ENCODE assay signal across 7 cellular contexts in genomic region chr4:51885371-51885770, GRCh38. TPM values are rescaled to one million over a fixed set of nuclear protein-coding genes. Genes with fewer than 3 reads are reported as not detected.
DNase-seq lines count a peak whose midpoint lies in the region; TF ChIP-seq lines count a peak whose summit lies in the region.

No MANE protein-coding gene starts in this region.

- no peaks in the 10 kb centered on the region for H3K4me1 ChIP-seq in HAP-1

- in situ Hi-C loops in HAP-1 (cut with MboI; ENCODE audit: low sequenced_read_pairs) (no loop called here), SK-MEL-5 (cut with HindIII; ENCODE audit: low pct_unique_long_range_greater_than_20kb, low sequenced_read_pairs) (no loop called here)

- peaks cover 34% of the 10 kb centered on the region for H3K36me3 ChIP-seq in HAP-1 (replicated peaks)

- DNase-seq in GM12865 (ENCODE audit: low read depth): peak; percentile 24
- peak; percentile 19 to 36 for DNase-seq in HAP-1 (ENCODE audit: low spot score in 2 of 2)
- DNase-seq in SK-MEL-5 (ENCODE audit: low read depth, low spot score): peak; percentile 64
- no peak for DNase-seq in glutamatergic neuron
- DNase-seq in C1 segment of cervical spinal cord (lab: John Stamatoyannopoulos, UW): no peak
- DNase-seq in GM19240 (ENCODE audit: insufficient read length, low spot score): no peak
- DNase-seq in NCI-H2107 (lab: John Stamatoyannopoulos, UW): no peak

- H3K4me1 Mint-ChIP-seq in glutamatergic neuron (ENCODE audit: low read depth, unreplicated experiment): no peaks in the 10 kb centered on the region

- no peaks in the 10 kb centered on the region for H3K36me3 Mint-ChIP-seq in glutamatergic neuron (ENCODE audit: unreplicated experiment)

- H3K4me3 Mint-ChIP-seq in glutamatergic neuron (ENCODE audit: unreplicated experiment): no peak overlapping the region

- H3K27me3 ChIP-seq in HAP-1 (ENCODE audit: low read depth): no peaks in the 10 kb centered on the region

- H3K27me3 Mint-ChIP-seq in glutamatergic neuron (ENCODE audit: unreplicated experiment): no peaks in the 10 kb centered on the region

- H3K4me3 ChIP-seq in GM12865 (ENCODE audit: low read depth, low read length): no peak overlapping the region
- H3K4me3 ChIP-seq in HAP-1: no peak overlapping the region

- H3K9me3 ChIP-seq in HAP-1: no peaks in the 10 kb centered on the region

- no peaks in the 10 kb centered on the region for H3K9me3 Mint-ChIP-seq in glutamatergic neuron (ENCODE audit: unreplicated experiment)

- TF ChIP-seq CTCF in GM12865 (IDR thresholded peaks at IDR 0.05; ENCODE audit: insufficient read depth, low read depth, low read length, missing control alignments) (peak; percentile 46), glutamatergic neuron (IDR thresholded peaks at IDR 0.05; ENCODE audit: partially characterized antibody, unreplicated experiment) (peak; percentile 63)

- no peak overlapping the region for H3K27ac Mint-ChIP-seq in glutamatergic neuron (ENCODE audit: unreplicated experiment)

RNA-seq across cellular contexts. Expression of gene DCUN1D4, which starts 42.4 kb away (rescaled TPM):
- 29.6 and 33.8 TPM in 2 replicates for total RNA-seq in SK-MEL-5 (2014; rRNA removed; shearing (Covaris generic))
- polyA plus RNA-seq in SK-MEL-5 (2015; cell fraction: cytosol; rRNA removed): 9.4 and 15.2 TPM in 2 replicates
- polyA plus RNA-seq in SK-MEL-5 (2015; cell fraction: nucleus; rRNA removed): 190 and 235 TPM in 2 replicates
- total RNA-seq in glutamatergic neuron (ENCODE audit: unreplicated experiment): 86.9 TPM

Comparison
In these comparisons a context has a peak if more than half of its experiments do, and no peak if none do; other contexts are left out.
1. DNase-seq: peak in GM12865 (single experiment), HAP-1 (2 of 2) and SK-MEL-5 (single experiment); none in glutamatergic neuron (single experiment), C1 segment of cervical spinal cord (0 of 14), GM19240 (single experiment) and NCI-H2107 (single experiment).